Comparison of ENCODE assay signal across 1 cellular context in genomic region chr12:15220451-15220850, GRCh38.
TF ChIP-seq lines count a peak whose summit lies in the region.

No MANE protein-coding gene starts in this region.

TF ChIP-seq in H1, 55 proteins besides CTCF, POLR2A, EP300 and RAD21 (continued from another document):
- no peak for TF ChIP-seq BACH1 (IDR thresholded peaks at IDR 0.05; ENCODE audit: low read length)
- no peak for TF ChIP-seq POLR2AphosphoS5 (IDR thresholded peaks at IDR 0.05; ENCODE audit: low read depth, low read length)
- no peak for TF ChIP-seq CHD7 (IDR thresholded peaks at IDR 0.05; ENCODE audit: insufficient replicate concordance, low read length)
- TF ChIP-seq CTBP2 (IDR thresholded peaks at IDR 0.05; ENCODE audit: borderline replicate concordance, insufficient read depth, insufficient read length, low read length): no peak
- no peak for TF ChIP-seq TAF1 (IDR thresholded peaks at IDR 0.05; ENCODE audit: low read depth, low read length)
- no peak for TF ChIP-seq CEBPB (IDR thresholded peaks at IDR 0.05; ENCODE audit: low read depth, low read length)
- TF ChIP-seq KDM4A (IDR thresholded peaks at IDR 0.05; ENCODE audit: low read depth, low read length, severe bottlenecking): no peak
- TF ChIP-seq KDM5A (IDR thresholded peaks at IDR 0.05; ENCODE audit: low read length): no peak
- no peak for TF ChIP-seq NANOG (IDR thresholded peaks at IDR 0.05; ENCODE audit: insufficient read depth, low read depth, low read length, poor library complexity, severe bottlenecking)
- no peak for TF ChIP-seq RNF2 (IDR thresholded peaks at IDR 0.05; ENCODE audit: borderline replicate concordance, low read depth, low read length, missing control alignments, poor library complexity, severe bottlenecking)
